In the genomic region with DNA sequence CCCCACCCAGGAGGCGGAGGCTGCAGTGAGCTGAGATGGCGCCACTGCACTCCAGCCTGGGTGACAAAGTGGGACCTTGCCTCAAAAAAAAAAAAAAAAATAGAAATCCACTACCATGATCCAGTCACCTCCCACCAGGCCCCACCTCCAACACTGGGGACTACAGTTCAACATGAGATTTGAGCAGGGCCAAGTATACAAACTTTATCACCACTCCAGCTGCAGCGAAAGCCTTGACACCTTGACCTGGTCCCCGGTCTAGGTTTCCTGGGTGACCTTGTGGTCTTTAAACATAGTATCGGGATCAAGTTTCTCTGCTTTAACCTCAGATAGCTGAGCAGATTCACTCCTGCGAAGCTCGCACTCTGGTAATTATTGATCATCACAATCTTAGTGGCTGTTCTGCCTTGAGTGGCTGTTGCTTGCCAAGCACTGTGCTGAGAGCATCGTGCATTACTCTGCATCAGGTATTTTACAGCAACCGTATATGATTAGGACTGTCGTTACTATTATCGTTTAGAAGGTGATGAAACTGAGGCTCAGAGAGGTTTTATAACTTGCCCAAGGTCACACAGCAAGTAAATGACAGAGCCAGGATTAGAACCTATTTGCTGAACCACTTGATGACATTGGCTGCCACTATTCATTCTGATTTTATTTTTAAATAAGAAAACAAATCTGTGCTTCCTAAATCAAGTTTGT, we compare ENCODE assay signal across 1 cellular context.
A peak's percentile ranks its signal among the peaks of the same experiment; 100 is the strongest.
TF ChIP-seq lines count a peak whose summit lies in the region.

No MANE protein-coding gene starts in this region.

TF ChIP-seq in HepG2, 621 proteins besides CTCF, POLR2A, EP300 and RAD21 (continued from another document and continues in another):
- TF ChIP-seq, protein P1, sequence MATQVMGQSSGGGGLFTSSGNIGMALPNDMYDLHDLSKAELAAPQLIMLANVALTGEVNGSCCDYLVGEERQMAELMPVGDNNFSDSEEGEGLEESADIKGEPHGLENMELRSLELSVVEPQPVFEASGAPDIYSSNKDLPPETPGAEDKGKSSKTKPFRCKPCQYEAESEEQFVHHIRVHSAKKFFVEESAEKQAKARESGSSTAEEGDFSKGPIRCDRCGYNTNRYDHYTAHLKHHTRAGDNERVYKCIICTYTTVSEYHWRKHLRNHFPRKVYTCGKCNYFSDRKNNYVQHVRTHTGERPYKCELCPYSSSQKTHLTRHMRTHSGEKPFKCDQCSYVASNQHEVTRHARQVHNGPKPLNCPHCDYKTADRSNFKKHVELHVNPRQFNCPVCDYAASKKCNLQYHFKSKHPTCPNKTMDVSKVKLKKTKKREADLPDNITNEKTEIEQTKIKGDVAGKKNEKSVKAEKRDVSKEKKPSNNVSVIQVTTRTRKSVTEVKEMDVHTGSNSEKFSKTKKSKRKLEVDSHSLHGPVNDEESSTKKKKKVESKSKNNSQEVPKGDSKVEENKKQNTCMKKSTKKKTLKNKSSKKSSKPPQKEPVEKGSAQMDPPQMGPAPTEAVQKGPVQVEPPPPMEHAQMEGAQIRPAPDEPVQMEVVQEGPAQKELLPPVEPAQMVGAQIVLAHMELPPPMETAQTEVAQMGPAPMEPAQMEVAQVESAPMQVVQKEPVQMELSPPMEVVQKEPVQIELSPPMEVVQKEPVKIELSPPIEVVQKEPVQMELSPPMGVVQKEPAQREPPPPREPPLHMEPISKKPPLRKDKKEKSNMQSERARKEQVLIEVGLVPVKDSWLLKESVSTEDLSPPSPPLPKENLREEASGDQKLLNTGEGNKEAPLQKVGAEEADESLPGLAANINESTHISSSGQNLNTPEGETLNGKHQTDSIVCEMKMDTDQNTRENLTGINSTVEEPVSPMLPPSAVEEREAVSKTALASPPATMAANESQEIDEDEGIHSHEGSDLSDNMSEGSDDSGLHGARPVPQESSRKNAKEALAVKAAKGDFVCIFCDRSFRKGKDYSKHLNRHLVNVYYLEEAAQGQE (IDR thresholded peaks at IDR 0.05; ENCODE audit: borderline replicate concordance in 1 of 2, low read depth in 1 of 2, low read length in 2 of 2), result no peak
- TF ChIP-seq ZNF484 (CRISPR knock-in tag; IDR thresholded peaks at IDR 0.05; ENCODE audit: borderline replicate concordance, low read depth), result no peak
- no peak for TF ChIP-seq DNMT3B (CRISPR knock-in tag; conservative IDR thresholded peaks at IDR 0.05)
- no peak for TF ChIP-seq ELF4 (CRISPR knock-in tag; IDR thresholded peaks at IDR 0.05; ENCODE audit: borderline replicate concordance)
- TF ChIP-seq, protein P2, sequence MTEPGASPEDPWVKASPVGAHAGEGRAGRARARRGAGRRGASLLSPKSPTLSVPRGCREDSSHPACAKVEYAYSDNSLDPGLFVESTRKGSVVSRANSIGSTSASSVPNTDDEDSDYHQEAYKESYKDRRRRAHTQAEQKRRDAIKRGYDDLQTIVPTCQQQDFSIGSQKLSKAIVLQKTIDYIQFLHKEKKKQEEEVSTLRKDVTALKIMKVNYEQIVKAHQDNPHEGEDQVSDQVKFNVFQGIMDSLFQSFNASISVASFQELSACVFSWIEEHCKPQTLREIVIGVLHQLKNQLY (CRISPR knock-in tag; IDR thresholded peaks at IDR 0.05), result no peak
- TF ChIP-seq, protein P3, sequence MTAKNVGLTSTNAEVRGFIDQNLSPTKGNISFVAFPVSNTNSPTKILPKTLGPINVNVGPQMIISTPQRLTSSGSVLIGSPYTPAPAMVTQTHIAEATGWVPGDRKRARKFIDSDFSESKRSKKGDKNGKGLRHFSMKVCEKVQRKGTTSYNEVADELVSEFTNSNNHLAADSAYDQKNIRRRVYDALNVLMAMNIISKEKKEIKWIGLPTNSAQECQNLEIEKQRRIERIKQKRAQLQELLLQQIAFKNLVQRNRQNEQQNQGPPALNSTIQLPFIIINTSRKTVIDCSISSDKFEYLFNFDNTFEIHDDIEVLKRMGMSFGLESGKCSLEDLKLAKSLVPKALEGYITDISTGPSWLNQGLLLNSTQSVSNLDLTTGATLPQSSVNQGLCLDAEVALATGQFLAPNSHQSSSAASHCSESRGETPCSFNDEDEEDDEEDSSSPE (CRISPR knock-in tag; IDR thresholded peaks at IDR 0.05), result no peak
- TF ChIP-seq ZBTB7A (CRISPR knock-in tag; IDR thresholded peaks at IDR 0.05), result no peak
- TF ChIP-seq ONECUT2 (CRISPR knock-in tag; IDR thresholded peaks at IDR 0.05), result peak; percentile 43; the same call in 1 of the 2 replicates
- TF ChIP-seq, protein P4, sequence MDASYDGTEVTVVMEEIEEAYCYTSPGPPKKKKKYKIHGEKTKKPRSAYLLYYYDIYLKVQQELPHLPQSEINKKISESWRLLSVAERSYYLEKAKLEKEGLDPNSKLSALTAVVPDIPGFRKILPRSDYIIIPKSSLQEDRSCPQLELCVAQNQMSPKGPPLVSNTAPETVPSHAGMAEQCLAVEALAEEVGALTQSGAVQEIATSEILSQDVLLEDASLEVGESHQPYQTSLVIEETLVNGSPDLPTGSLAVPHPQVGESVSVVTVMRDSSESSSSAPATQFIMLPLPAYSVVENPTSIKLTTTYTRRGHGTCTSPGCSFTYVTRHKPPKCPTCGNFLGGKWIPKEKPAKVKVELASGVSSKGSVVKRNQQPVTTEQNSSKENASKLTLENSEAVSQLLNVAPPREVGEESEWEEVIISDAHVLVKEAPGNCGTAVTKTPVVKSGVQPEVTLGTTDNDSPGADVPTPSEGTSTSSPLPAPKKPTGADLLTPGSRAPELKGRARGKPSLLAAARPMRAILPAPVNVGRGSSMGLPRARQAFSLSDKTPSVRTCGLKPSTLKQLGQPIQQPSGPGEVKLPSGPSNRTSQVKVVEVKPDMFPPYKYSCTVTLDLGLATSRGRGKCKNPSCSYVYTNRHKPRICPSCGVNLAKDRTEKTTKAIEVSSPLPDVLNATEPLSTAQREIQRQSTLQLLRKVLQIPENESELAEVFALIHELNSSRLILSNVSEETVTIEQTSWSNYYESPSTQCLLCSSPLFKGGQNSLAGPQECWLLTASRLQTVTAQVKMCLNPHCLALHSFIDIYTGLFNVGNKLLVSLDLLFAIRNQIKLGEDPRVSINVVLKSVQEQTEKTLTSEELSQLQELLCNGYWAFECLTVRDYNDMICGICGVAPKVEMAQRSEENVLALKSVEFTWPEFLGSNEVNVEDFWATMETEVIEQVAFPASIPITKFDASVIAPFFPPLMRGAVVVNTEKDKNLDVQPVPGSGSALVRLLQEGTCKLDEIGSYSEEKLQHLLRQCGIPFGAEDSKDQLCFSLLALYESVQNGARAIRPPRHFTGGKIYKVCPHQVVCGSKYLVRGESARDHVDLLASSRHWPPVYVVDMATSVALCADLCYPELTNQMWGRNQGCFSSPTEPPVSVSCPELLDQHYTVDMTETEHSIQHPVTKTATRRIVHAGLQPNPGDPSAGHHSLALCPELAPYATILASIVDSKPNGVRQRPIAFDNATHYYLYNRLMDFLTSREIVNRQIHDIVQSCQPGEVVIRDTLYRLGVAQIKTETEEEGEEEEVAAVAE (CRISPR knock-in tag; IDR thresholded peaks at IDR 0.05; ENCODE audit: borderline replicate concordance), result no peak
- TF ChIP-seq FOSL2 (CRISPR knock-in tag; IDR thresholded peaks at IDR 0.05), result no peak
- no peak for TF ChIP-seq ZKSCAN8 (CRISPR knock-in tag; IDR thresholded peaks at IDR 0.05; ENCODE audit: borderline replicate concordance)
- no peak for TF ChIP-seq HNRNPL (IDR thresholded peaks at IDR 0.05; ENCODE audit: low read depth, low read length)
- TF ChIP-seq RARG (CRISPR knock-in tag; IDR thresholded peaks at IDR 0.05; ENCODE audit: low read depth), result no peak
- TF ChIP-seq ZKSCAN1 (IDR thresholded peaks at IDR 0.05; ENCODE audit: low read length), result no peak
- TF ChIP-seq ZNF781 (CRISPR knock-in tag; IDR thresholded peaks at IDR 0.05; ENCODE audit: borderline replicate concordance, not compliant biosample characterization), result peak; percentile 49
- TF ChIP-seq NKX3-1 (CRISPR knock-in tag; IDR thresholded peaks at IDR 0.05), result no peak
- TF ChIP-seq, protein P5, sequence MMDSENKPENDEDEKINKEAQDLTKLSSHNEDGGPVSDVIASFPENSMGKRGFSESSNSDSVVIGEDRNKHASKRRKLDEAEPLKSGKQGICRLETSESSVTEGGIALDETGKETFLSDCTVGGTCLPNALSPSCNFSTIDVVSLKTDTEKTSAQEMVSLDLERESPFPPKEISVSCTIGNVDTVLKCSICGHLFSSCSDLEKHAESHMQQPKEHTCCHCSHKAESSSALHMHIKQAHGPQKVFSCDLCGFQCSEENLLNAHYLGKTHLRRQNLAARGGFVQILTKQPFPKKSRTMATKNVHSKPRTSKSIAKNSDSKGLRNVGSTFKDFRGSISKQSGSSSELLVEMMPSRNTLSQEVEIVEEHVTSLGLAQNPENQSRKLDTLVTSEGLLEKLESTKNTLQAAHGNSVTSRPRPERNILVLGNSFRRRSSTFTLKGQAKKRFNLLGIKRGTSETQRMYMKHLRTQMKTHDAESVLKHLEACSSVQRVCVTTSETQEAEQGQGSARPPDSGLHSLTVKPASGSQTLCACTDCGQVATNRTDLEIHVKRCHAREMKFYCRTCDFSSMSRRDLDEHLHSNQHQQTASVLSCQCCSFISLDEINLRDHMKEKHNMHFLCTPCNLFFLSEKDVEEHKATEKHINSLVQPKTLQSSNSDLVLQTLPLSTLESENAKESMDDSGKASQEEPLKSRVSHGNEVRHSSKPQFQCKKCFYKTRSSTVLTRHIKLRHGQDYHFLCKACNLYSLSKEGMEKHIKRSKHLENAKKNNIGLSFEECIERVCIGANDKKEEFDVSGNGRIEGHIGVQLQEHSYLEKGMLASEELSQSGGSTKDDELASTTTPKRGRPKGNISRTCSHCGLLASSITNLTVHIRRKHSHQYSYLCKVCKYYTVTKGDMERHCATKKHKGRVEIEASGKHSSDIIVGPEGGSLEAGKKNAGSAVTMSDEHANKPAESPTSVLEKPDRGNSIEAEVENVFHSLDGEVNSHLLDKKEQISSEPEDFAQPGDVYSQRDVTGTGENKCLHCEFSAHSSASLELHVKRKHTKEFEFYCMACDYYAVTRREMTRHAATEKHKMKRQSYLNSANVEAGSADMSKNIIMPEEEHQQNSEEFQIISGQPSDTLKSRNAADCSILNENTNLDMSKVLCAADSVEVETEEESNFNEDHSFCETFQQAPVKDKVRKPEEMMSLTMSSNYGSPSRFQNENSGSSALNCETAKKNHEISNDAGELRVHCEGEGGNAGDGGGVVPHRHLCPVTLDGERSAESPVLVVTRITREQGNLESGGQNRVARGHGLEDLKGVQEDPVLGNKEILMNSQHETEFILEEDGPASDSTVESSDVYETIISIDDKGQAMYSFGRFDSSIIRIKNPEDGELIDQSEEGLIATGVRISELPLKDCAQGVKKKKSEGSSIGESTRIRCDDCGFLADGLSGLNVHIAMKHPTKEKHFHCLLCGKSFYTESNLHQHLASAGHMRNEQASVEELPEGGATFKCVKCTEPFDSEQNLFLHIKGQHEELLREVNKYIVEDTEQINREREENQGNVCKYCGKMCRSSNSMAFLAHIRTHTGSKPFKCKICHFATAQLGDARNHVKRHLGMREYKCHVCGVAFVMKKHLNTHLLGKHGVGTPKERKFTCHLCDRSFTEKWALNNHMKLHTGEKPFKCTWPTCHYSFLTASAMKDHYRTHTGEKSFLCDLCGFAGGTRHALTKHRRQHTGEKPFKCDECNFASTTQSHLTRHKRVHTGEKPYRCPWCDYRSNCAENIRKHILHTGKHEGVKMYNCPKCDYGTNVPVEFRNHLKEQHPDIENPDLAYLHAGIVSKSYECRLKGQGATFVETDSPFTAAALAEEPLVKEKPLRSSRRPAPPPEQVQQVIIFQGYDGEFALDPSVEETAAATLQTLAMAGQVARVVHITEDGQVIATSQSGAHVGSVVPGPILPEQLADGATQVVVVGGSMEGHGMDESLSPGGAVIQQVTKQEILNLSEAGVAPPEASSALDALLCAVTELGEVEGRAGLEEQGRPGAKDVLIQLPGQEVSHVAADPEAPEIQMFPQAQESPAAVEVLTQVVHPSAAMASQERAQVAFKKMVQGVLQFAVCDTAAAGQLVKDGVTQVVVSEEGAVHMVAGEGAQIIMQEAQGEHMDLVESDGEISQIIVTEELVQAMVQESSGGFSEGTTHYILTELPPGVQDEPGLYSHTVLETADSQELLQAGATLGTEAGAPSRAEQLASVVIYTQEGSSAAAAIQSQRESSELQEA (CRISPR knock-in tag; IDR thresholded peaks at IDR 0.05; ENCODE audit: not compliant biosample characterization), result no peak
- TF ChIP-seq HOXA9 (CRISPR knock-in tag; IDR thresholded peaks at IDR 0.05; ENCODE audit: borderline replicate concordance), result no peak
- TF ChIP-seq, protein P6, sequence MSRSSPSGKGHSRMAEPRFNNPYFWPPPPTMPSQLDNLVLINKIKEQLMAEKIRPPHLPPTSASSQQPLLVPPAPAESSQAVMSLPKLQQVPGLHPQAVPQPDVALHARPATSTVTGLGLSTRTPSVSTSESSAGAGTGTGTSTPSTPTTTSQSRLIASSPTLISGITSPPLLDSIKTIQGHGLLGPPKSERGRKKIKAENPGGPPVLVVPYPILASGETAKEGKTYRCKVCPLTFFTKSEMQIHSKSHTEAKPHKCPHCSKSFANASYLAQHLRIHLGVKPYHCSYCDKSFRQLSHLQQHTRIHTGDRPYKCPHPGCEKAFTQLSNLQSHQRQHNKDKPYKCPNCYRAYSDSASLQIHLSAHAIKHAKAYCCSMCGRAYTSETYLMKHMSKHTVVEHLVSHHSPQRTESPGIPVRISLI (CRISPR knock-in tag; IDR thresholded peaks at IDR 0.05; ENCODE audit: borderline replicate concordance), result peak; percentile 81; the same call in 1 of the 2 replicates
- TF ChIP-seq, protein P7, sequence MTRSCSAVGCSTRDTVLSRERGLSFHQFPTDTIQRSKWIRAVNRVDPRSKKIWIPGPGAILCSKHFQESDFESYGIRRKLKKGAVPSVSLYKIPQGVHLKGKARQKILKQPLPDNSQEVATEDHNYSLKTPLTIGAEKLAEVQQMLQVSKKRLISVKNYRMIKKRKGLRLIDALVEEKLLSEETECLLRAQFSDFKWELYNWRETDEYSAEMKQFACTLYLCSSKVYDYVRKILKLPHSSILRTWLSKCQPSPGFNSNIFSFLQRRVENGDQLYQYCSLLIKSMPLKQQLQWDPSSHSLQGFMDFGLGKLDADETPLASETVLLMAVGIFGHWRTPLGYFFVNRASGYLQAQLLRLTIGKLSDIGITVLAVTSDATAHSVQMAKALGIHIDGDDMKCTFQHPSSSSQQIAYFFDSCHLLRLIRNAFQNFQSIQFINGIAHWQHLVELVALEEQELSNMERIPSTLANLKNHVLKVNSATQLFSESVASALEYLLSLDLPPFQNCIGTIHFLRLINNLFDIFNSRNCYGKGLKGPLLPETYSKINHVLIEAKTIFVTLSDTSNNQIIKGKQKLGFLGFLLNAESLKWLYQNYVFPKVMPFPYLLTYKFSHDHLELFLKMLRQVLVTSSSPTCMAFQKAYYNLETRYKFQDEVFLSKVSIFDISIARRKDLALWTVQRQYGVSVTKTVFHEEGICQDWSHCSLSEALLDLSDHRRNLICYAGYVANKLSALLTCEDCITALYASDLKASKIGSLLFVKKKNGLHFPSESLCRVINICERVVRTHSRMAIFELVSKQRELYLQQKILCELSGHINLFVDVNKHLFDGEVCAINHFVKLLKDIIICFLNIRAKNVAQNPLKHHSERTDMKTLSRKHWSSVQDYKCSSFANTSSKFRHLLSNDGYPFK (CRISPR knock-in tag; IDR thresholded peaks at IDR 0.05; ENCODE audit: borderline replicate concordance), result no peak
- no peak for TF ChIP-seq CREM (IDR thresholded peaks at IDR 0.05)
- no peak for TF ChIP-seq CREM (CRISPR knock-in tag; IDR thresholded peaks at IDR 0.05)
